25 cellular contexts compared by ENCODE assay signal in genomic region chr6:4449409-4449808, GRCh38.
"Had no signal": no experiment of that assay in that cellular context is flagged by ENCODE, and none has a peak within 500 bp of the region (broad histone marks: within the 10 kb centered on the region; RNA-seq: fewer than 3 reads in every experiment).

No MANE protein-coding gene starts in this region.

- H3K4me1 ChIP-seq: neural progenitor cell, parathyroid adenoma, sigmoid colon, suprapubic skin, transverse colon, upper lobe of right lung, uterus had no signal

- H3K4me2 ChIP-seq: neural progenitor cell had no signal

- FAIRE-seq: colon, frontal cortex, kidney had no signal

- H3K27me3 ChIP-seq: dorsolateral prefrontal cortex, neural progenitor cell, right atrium auricular region, sigmoid colon, suprapubic skin, transverse colon, upper lobe of right lung, uterus had no signal

- H3K9ac ChIP-seq: neural progenitor cell, parathyroid adenoma had no signal

- H3K9me3 ChIP-seq: right atrium auricular region, sigmoid colon, upper lobe of right lung had no signal

- ATAC-seq: esophagus mucosa; left lobe of liver; naive thymus-derived CD4-positive, alpha-beta T cell; stimulated activated naive CD8-positive, alpha-beta T cell treated with anti-CD3 and anti-CD28 coated beads, Interleukin-15, amount 100 ng/mL, for 72 hours; upper lobe of right lung had no signal

- DNase-seq: dorsolateral prefrontal cortex; effector CD4-positive, alpha-beta T cell; head of caudate nucleus; kidney; mesenchymal stem cell; midbrain; naive thymus-derived CD4-positive, alpha-beta T cell; sigmoid colon; stimulated activated CD4-positive, alpha-beta T cell treated with anti-CD3 and anti-CD28 coated beads, Interleukin-4, amount 100 ng/mL, for 1 hour; stimulated activated CD8-positive, alpha-beta memory T cell treated with anti-CD3 and anti-CD28 coated beads, Interleukin-4, amount 100 ng/mL, for 48 hours; stimulated activated naive CD4-positive, alpha-beta T cell; stimulated activated naive CD8-positive, alpha-beta T cell treated with anti-CD3 and anti-CD28 coated beads, Interleukin-15, amount 100 ng/mL, for 72 hours; transverse colon; upper lobe of right lung; uterus had no signal

- H2AFZ ChIP-seq: neural progenitor cell, parathyroid adenoma had no signal

- H3K79me2 ChIP-seq: parathyroid adenoma had no signal

- H3K36me3 ChIP-seq: neural progenitor cell, right atrium auricular region, sigmoid colon, suprapubic skin, transverse colon, upper lobe of right lung, uterus had no signal

- H3K4me3 ChIP-seq: dorsolateral prefrontal cortex, lung, neural progenitor cell, right atrium auricular region, sigmoid colon, suprapubic skin, transverse colon, upper lobe of right lung, uterus had no signal

- H3K27ac ChIP-seq: dorsolateral prefrontal cortex, epithelial cell of prostate, neural progenitor cell, parathyroid adenoma, right atrium auricular region, sigmoid colon, suprapubic skin, transverse colon, upper lobe of right lung, uterus had no signal
